ENCODE assay signal across 8 cellular contexts in the genomic region with DNA sequence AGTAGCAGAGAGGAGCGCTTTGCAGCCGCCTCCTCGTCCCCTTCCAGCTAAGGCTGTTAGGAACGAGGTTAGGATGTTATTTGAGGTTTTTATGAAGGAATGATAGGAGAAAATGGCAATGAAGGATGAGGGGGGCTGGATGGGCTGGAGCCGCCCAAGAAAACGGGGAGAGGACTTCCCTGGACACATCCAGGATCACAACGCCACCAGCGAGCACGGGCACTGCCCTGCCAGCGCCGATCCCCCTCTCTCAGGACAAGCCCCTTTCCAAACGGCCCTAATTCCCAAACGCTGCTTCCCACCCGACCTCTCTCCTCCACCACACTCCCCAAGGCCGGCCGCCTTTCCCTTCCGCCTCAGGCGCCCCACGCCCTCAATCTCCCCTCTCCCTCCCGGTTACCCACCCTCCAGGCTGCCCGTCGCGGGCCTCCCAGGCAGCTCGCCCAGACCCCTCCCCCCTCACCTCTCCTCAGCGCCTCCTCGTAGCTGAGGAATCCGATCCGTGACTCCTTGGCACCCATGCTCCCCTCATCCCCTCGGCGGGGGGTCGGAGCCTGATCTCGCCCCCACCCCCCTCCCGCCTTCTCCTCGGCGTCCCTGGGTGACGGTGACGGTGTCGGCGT. TPM values are rescaled to one million over a fixed set of nuclear protein-coding genes. Genes with fewer than 3 reads are reported as not detected.
DNase-seq lines count a peak whose midpoint lies in the region; ATAC-seq and TF ChIP-seq lines count a peak whose summit lies in the region.

No MANE protein-coding gene starts in this region.

- DNase-seq in activated CD4-positive, alpha-beta T cell treated with anti-CD3 and anti-CD28 coated beads, Interleukin-2, amount 10 ng/mL, durations not matched to agents 7 days and 5 days: no peak
- no peak for DNase-seq in activated CD4-positive, alpha-beta T cell treated with anti-CD3 and anti-CD28 coated beads, Interleukin-2, amount 50 U/mL, for 48 hours
- DNase-seq in RWPE1 (ENCODE audit: low spot score): peak; percentile 73
- DNase-seq in epithelial cell of prostate (ENCODE audit: low read depth, low spot score): no peak
- no peak for DNase-seq in natural killer cell treated with Interleukin-12 subunit alpha and Interleukin-12 subunit beta and Interleukin-15 and Interleukin-18, amount 100 ng/mL, for 72 hours (ENCODE audit: low spot score)
- no peak for DNase-seq in GDM1 (lab: John Stamatoyannopoulos, UW)
- no peak for DNase-seq in ACHN

- peaks cover 49% of the 10 kb centered on the region for H3K4me1 Mint-ChIP-seq in activated CD4-positive, alpha-beta T cell treated with anti-CD3 and anti-CD28 coated beads, Interleukin-2, amount 10 ng/mL, durations not matched to agents 7 days and 5 days
- peaks cover 41 to 52% of the 10 kb centered on the region in 2 donors for H3K4me1 Mint-ChIP-seq in natural killer cell treated with Interleukin-12 subunit alpha and Interleukin-12 subunit beta and Interleukin-15 and Interleukin-18, amount 100 ng/mL, for 72 hours (ENCODE audit: low read depth in 2 of 2)

- ATAC-seq in HG02938 (IDR thresholded peaks at IDR 0.05; ENCODE audit: unreplicated experiment): peak; percentile 18
- ATAC-seq in natural killer cell treated with Interleukin-12 subunit alpha and Interleukin-12 subunit beta and Interleukin-15 and Interleukin-18, amount 100 ng/mL, for 72 hours: peak in 1 of 2 donors; percentile 55

- in situ Hi-C loops in ACHN (cut with HindIII; ENCODE audit: low pct_ligation_motif_present, low pct_unique_long_range_greater_than_20kb, low sequenced_read_pairs): no loop called here

- TF ChIP-seq CTCF in RWPE1 (conservative IDR thresholded peaks at IDR 0.05; ENCODE audit: low read depth): no peak

- no peaks in the 10 kb centered on the region for H3K27me3 Mint-ChIP-seq in activated CD4-positive, alpha-beta T cell treated with anti-CD3 and anti-CD28 coated beads, Interleukin-2, amount 10 ng/mL, durations not matched to agents 7 days and 5 days
- H3K27me3 Mint-ChIP-seq in natural killer cell treated with Interleukin-12 subunit alpha and Interleukin-12 subunit beta and Interleukin-15 and Interleukin-18, amount 100 ng/mL, for 72 hours: no peaks in the 10 kb centered on the region

- H3K36me3 Mint-ChIP-seq in activated CD4-positive, alpha-beta T cell treated with anti-CD3 and anti-CD28 coated beads, Interleukin-2, amount 10 ng/mL, durations not matched to agents 7 days and 5 days (ENCODE audit: low read depth): peaks cover 4% of the 10 kb centered on the region
- peaks cover 4% of the 10 kb centered on the region for H3K36me3 Mint-ChIP-seq in natural killer cell treated with Interleukin-12 subunit alpha and Interleukin-12 subunit beta and Interleukin-15 and Interleukin-18, amount 100 ng/mL, for 72 hours

- H3K27ac ChIP-seq in RWPE1: peak overlapping the region; percentile 97
- H3K27ac ChIP-seq in epithelial cell of prostate: peak overlapping the region; percentile 90

- CTCF ChIA-PET in activated CD4-positive, alpha-beta T cell treated with anti-CD3 and anti-CD28 coated beads, Interleukin-2, amount 10 ng/mL, durations not matched to agents 7 days and 5 days (lab: Charles Lee): interaction anchor here (0.7 to 1.6 kb wide), 3 partner anchors 8 to 16 kb away, joined by 3 to 8 read pairs (median 3); no protein-coding TSS in a partner anchor
- CTCF ChIA-PET in RWPE1 (lab: Yijun Ruan, JAX): no interaction called here

- POLR2A ChIA-PET in activated CD4-positive, alpha-beta T cell treated with anti-CD3 and anti-CD28 coated beads, Interleukin-2, amount 10 ng/mL, durations not matched to agents 7 days and 5 days (lab: Charles Lee): no interaction called here
- POLR2A ChIA-PET in RWPE1 (lab: Yijun Ruan, JAX; ENCODE audit: low non-redundant PET): interaction anchor here (0.7 kb wide), 1 partner anchor 435 kb away, joined by 3 read pairs; no protein-coding TSS in a partner anchor

- H3K27ac Mint-ChIP-seq in activated CD4-positive, alpha-beta T cell treated with anti-CD3 and anti-CD28 coated beads, Interleukin-2, amount 10 ng/mL, durations not matched to agents 7 days and 5 days: peak overlapping the region; percentile 98
- peak overlapping the region; percentile 89 to 97 for H3K27ac Mint-ChIP-seq in natural killer cell treated with Interleukin-12 subunit alpha and Interleukin-12 subunit beta and Interleukin-15 and Interleukin-18, amount 100 ng/mL, for 72 hours

- H3K9me3 Mint-ChIP-seq in activated CD4-positive, alpha-beta T cell treated with anti-CD3 and anti-CD28 coated beads, Interleukin-2, amount 10 ng/mL, durations not matched to agents 7 days and 5 days: no peaks in the 10 kb centered on the region
- H3K9me3 Mint-ChIP-seq in natural killer cell treated with Interleukin-12 subunit alpha and Interleukin-12 subunit beta and Interleukin-15 and Interleukin-18, amount 100 ng/mL, for 72 hours: no peaks in the 10 kb centered on the region

- peak overlapping the region; percentile 85 for H3K4me3 Mint-ChIP-seq in activated CD4-positive, alpha-beta T cell treated with anti-CD3 and anti-CD28 coated beads, Interleukin-2, amount 10 ng/mL, durations not matched to agents 7 days and 5 days
- H3K4me3 Mint-ChIP-seq in natural killer cell treated with Interleukin-12 subunit alpha and Interleukin-12 subunit beta and Interleukin-15 and Interleukin-18, amount 100 ng/mL, for 72 hours: peak overlapping the region; percentile 96

RNA-seq across cellular contexts. Expression of gene USP32, which starts 0.4 kb away (rescaled TPM):
- 10 to 100 TPM; 31.7 to 34.0 TPM for total RNA-seq in activated CD4-positive, alpha-beta T cell treated with anti-CD3 and anti-CD28 coated beads, Interleukin-2, amount 10 ng/mL, durations not matched to agents 7 days and 5 days
- total RNA-seq in natural killer cell treated with Interleukin-12 subunit alpha and Interleukin-12 subunit beta and Interleukin-15 and Interleukin-18, amount 100 ng/mL, for 72 hours: 10 to 100 TPM; 58.7 to 64.1 TPM

RNA-seq across cellular contexts. Expression of gene CHCT1, which starts 30.8 kb away (rescaled TPM):
- not detected for total RNA-seq in activated CD4-positive, alpha-beta T cell treated with anti-CD3 and anti-CD28 coated beads, Interleukin-2, amount 10 ng/mL, durations not matched to agents 7 days and 5 days
- total RNA-seq in natural killer cell treated with Interleukin-12 subunit alpha and Interleukin-12 subunit beta and Interleukin-15 and Interleukin-18, amount 100 ng/mL, for 72 hours: not detected
